16 cellular contexts compared by ENCODE assay signal in the genomic region with DNA sequence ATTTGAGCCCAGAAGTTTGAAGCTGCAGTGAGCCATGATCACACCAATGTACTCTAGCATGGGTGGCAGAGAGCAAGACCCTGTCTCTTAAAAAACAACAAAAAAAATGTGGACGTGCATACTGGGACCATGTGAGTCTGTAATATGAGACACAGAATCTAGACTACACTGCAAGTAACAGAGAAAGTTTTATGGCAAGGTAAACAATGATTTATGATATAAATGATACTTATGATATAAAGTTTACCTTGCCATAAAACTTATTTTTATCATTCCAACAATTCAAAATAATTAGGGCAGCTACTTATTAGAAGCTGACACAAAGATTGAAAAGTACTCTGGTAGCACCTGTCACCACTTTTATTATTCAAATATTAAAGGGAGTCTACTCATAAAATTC. TPM values are rescaled to one million over a fixed set of nuclear protein-coding genes. Genes with fewer than 3 reads are reported as not detected.
DNase-seq lines count a peak whose midpoint lies in the region; ATAC-seq lines count a peak whose summit lies in the region.
"Had no signal": no experiment of that assay in that cellular context is flagged by ENCODE, and none has a peak within 500 bp of the region (broad histone marks: within the 10 kb centered on the region; RNA-seq: fewer than 3 reads in every experiment).

No MANE protein-coding gene starts in this region.

- DNase-seq in activated naive CD8-positive, alpha-beta T cell treated with anti-CD3 and anti-CD28 coated beads, Interleukin-2, amount 50 U/mL, for 24 hours, result no peak
- peak; percentile 33 for DNase-seq in NCI-H69 (lab: John Stamatoyannopoulos, UW)
- DNase-seq in activated naive CD8-positive, alpha-beta T cell treated with anti-CD3 and anti-CD28 coated beads for 36 hours, result no peak
- DNase-seq in stimulated activated effector memory CD8-positive, alpha-beta T cell treated with anti-CD3 and anti-CD28 coated beads, Interleukin-12 subunit alpha, Interleukin-12 subunit beta, amount 100 ng/mL, for 72 hours (ENCODE audit: low spot score in 2 of 2), result no peak
- no peak for DNase-seq in left lobe of liver (ENCODE audit: low spot score)
- DNase-seq in Kasumi-1 (lab: John Stamatoyannopoulos, UW), result no peak
- no peak for DNase-seq in DMS 273 treated with DMSO at 0.1 percent for 48 hours (lab: John Stamatoyannopoulos, UW)
- DNase-seq: C1 segment of cervical spinal cord; Calu3; CD4-positive, alpha-beta T cell; DMS79; GM23248 had no signal

- H3K4me3 Mint-ChIP-seq in activated naive CD8-positive, alpha-beta T cell, result no peak overlapping the region
- no peak overlapping the region for H3K4me3 Mint-ChIP-seq in activated naive CD8-positive, alpha-beta T cell treated with anti-CD3 and anti-CD28 coated beads, Interleukin-2, amount 50 U/mL, for 24 hours
- H3K4me3 Mint-ChIP-seq in activated naive CD8-positive, alpha-beta T cell treated with anti-CD3 and anti-CD28 coated beads for 36 hours, result no peak overlapping the region
- no peak overlapping the region for H3K4me3 Mint-ChIP-seq in stimulated activated effector memory CD8-positive, alpha-beta T cell treated with anti-CD3 and anti-CD28 coated beads, Interleukin-12 subunit alpha, Interleukin-12 subunit beta, amount 100 ng/mL, for 72 hours
- H3K4me3 Mint-ChIP-seq: B cell; CD4-positive, alpha-beta T cell had no signal

- H3K27ac Mint-ChIP-seq in activated naive CD8-positive, alpha-beta T cell, result peak overlapping the region; percentile 68
- H3K27ac Mint-ChIP-seq in activated naive CD8-positive, alpha-beta T cell treated with anti-CD3 and anti-CD28 coated beads, Interleukin-2, amount 50 U/mL, for 24 hours, result no peak overlapping the region
- peak overlapping the region; percentile 27 for H3K27ac Mint-ChIP-seq in activated naive CD8-positive, alpha-beta T cell treated with anti-CD3 and anti-CD28 coated beads for 36 hours
- peak overlapping the region; percentile 26 for H3K27ac Mint-ChIP-seq in stimulated activated effector memory CD8-positive, alpha-beta T cell treated with anti-CD3 and anti-CD28 coated beads, Interleukin-12 subunit alpha, Interleukin-12 subunit beta, amount 100 ng/mL, for 72 hours
- H3K27ac Mint-ChIP-seq: B cell; CD4-positive, alpha-beta T cell had no signal

- no peaks in the 10 kb centered on the region for H3K9me3 Mint-ChIP-seq in activated naive CD8-positive, alpha-beta T cell (ENCODE audit: low read depth)
- no peaks in the 10 kb centered on the region for H3K9me3 Mint-ChIP-seq in activated naive CD8-positive, alpha-beta T cell treated with anti-CD3 and anti-CD28 coated beads, Interleukin-2, amount 50 U/mL, for 24 hours
- no peaks in the 10 kb centered on the region for H3K9me3 Mint-ChIP-seq in activated naive CD8-positive, alpha-beta T cell treated with anti-CD3 and anti-CD28 coated beads for 36 hours
- H3K9me3 Mint-ChIP-seq in stimulated activated effector memory CD8-positive, alpha-beta T cell treated with anti-CD3 and anti-CD28 coated beads, Interleukin-12 subunit alpha, Interleukin-12 subunit beta, amount 100 ng/mL, for 72 hours, result no peaks in the 10 kb centered on the region
- H3K9me3 Mint-ChIP-seq: CD4-positive, alpha-beta T cell had no signal

- no peak for ATAC-seq in activated naive CD8-positive, alpha-beta T cell treated with anti-CD3 and anti-CD28 coated beads, Interleukin-2, amount 50 U/mL, for 24 hours
- no peak for ATAC-seq in stimulated activated effector memory CD8-positive, alpha-beta T cell treated with anti-CD3 and anti-CD28 coated beads, Interleukin-12 subunit alpha, Interleukin-12 subunit beta, amount 100 ng/mL, for 72 hours
- no peak for ATAC-seq in left lobe of liver
- ATAC-seq: GM12878, HCT116 had no signal

- H3K4me1 Mint-ChIP-seq in activated naive CD8-positive, alpha-beta T cell (ENCODE audit: low read depth), result peaks cover 44% of the 10 kb centered on the region
- peaks cover 21% of the 10 kb centered on the region for H3K4me1 Mint-ChIP-seq in activated naive CD8-positive, alpha-beta T cell treated with anti-CD3 and anti-CD28 coated beads, Interleukin-2, amount 50 U/mL, for 24 hours
- peaks cover 22% of the 10 kb centered on the region for H3K4me1 Mint-ChIP-seq in activated naive CD8-positive, alpha-beta T cell treated with anti-CD3 and anti-CD28 coated beads for 36 hours
- H3K4me1 Mint-ChIP-seq in stimulated activated effector memory CD8-positive, alpha-beta T cell treated with anti-CD3 and anti-CD28 coated beads, Interleukin-12 subunit alpha, Interleukin-12 subunit beta, amount 100 ng/mL, for 72 hours, result peaks cover 21% of the 10 kb centered on the region
- H3K4me1 Mint-ChIP-seq: B cell had no signal

- H3K27me3 Mint-ChIP-seq in activated naive CD8-positive, alpha-beta T cell, result no peaks in the 10 kb centered on the region
- H3K27me3 Mint-ChIP-seq in activated naive CD8-positive, alpha-beta T cell treated with anti-CD3 and anti-CD28 coated beads, Interleukin-2, amount 50 U/mL, for 24 hours, result no peaks in the 10 kb centered on the region
- no peaks in the 10 kb centered on the region for H3K27me3 Mint-ChIP-seq in activated naive CD8-positive, alpha-beta T cell treated with anti-CD3 and anti-CD28 coated beads for 36 hours
- H3K27me3 Mint-ChIP-seq: B cell; CD4-positive, alpha-beta T cell had no signal

- H3K36me3 Mint-ChIP-seq in activated naive CD8-positive, alpha-beta T cell, result peaks cover 21% of the 10 kb centered on the region
- peaks cover 60% of the 10 kb centered on the region for H3K36me3 Mint-ChIP-seq in activated naive CD8-positive, alpha-beta T cell treated with anti-CD3 and anti-CD28 coated beads, Interleukin-2, amount 50 U/mL, for 24 hours (ENCODE audit: low read depth)
- peaks cover 32% of the 10 kb centered on the region for H3K36me3 Mint-ChIP-seq in activated naive CD8-positive, alpha-beta T cell treated with anti-CD3 and anti-CD28 coated beads for 36 hours
- H3K36me3 Mint-ChIP-seq in stimulated activated effector memory CD8-positive, alpha-beta T cell treated with anti-CD3 and anti-CD28 coated beads, Interleukin-12 subunit alpha, Interleukin-12 subunit beta, amount 100 ng/mL, for 72 hours, result peaks cover 100% of the 10 kb centered on the region

RNA-seq across cellular contexts. Expression of a gene that starts 34.7 kb away (rescaled TPM):
- total RNA-seq in activated naive CD8-positive, alpha-beta T cell treated with anti-CD3 and anti-CD28 coated beads for 36 hours, result 10 to 100 TPM; 61.4 to 62.3 TPM
- total RNA-seq in left lobe of liver, result 27.2 TPM

RNA-seq across cellular contexts. Expression of a gene that starts 43.2 kb away (rescaled TPM):
- total RNA-seq in activated naive CD8-positive, alpha-beta T cell treated with anti-CD3 and anti-CD28 coated beads for 36 hours, result 10 to 100 TPM; 48.5 to 53.2 TPM
- total RNA-seq in left lobe of liver, result 14.9 TPM
